12 cellular contexts compared by ENCODE assay signal in the genomic region with DNA sequence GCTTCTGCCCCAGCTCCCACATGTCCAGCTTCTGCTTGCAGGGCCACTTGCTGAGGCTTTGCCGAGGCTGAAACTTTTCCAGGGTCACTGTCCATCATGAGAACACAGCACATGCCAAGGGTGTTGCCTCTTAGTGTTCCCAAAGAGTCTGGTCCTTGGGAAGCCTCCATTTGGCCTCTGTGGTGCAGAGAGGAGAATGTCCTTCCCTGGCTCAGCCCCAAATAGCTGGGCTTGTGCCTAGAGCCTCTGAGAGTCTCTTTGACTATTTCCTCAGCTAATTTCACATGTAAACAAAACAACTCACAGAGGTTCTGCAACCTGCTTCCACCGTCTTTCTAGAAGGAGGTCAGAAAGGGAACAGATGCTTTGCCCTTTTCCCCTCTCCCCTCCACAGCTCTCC. TPM values are rescaled to one million over a fixed set of nuclear protein-coding genes. Genes with fewer than 3 reads are reported as not detected.
DNase-seq lines count a peak whose midpoint lies in the region; ATAC-seq and TF ChIP-seq lines count a peak whose summit lies in the region.
"Had no signal": no experiment of that assay in that cellular context is flagged by ENCODE, and none has a peak within 500 bp of the region (broad histone marks: within the 10 kb centered on the region; RNA-seq: fewer than 3 reads in every experiment).

No MANE protein-coding gene starts in this region.

- peak overlapping the region; percentile 97 for H4K91ac ChIP-seq in IMR-90 (ENCODE audit: insufficient read depth, low read depth, low read length)

- H3K9ac ChIP-seq in IMR-90 (ENCODE audit: low read depth, low read length) = peak overlapping the region; percentile 21
- H3K9ac ChIP-seq in duodenal mucosa (ENCODE audit: low read depth in 1 of 2, low read length in 2 of 2) = no peak overlapping the region

- H3K79me2 ChIP-seq in PC-9 (ENCODE audit: low read depth) = no peaks in the 10 kb centered on the region

- H2AFZ ChIP-seq in IMR-90 (replicated peaks; ENCODE audit: low read length, poor library complexity) = peak overlapping the region; percentile 48
- H2AFZ ChIP-seq in PC-9 = no peak overlapping the region

- dilution Hi-C loops in IMR-90 (cut with HindIII; ENCODE audit: low sequenced_read_pairs, unreplicated experiment) = no loop called here

- in situ Hi-C loops in IMR-90 (cut with MboI; ENCODE audit: low sequenced_read_pairs) = no loop called here

- peak overlapping the region; percentile 97 for H2BK20ac ChIP-seq in IMR-90 (ENCODE audit: low read depth, low read length)

- WGBS in IMR-90 (ENCODE audit: extremely low coverage in 2 of 2, insufficient read length in 1 of 2), 2 experiments = no CpG with 5 or more reads among the region's 2 CpGs
- 43 to 47% methylated on average over 2 of the region's 2 CpGs for WGBS in lung, 2 donors

- H3K56ac ChIP-seq in IMR-90 (ENCODE audit: extremely low read depth, insufficient read depth, low read length) = peak overlapping the region; percentile 69

- peak overlapping the region; percentile 94 for H2BK5ac ChIP-seq in IMR-90 (ENCODE audit: low read depth, low read length, poor library complexity, severe bottlenecking)

- H3K14ac ChIP-seq in IMR-90 (replicated peaks; ENCODE audit: low read depth, low read length) = peak overlapping the region; percentile 97

- H3K36me3 ChIP-seq in IMR-90 (ENCODE audit: control insufficient read depth, insufficient read depth, low read length) (no peaks in the 10 kb centered on the region), duodenal mucosa (ENCODE audit: control insufficient read depth in 1 of 2, insufficient read depth in 2 of 2, low read length in 2 of 2) (no peaks in the 10 kb centered on the region), lung (ENCODE audit: control insufficient read depth in 2 of 2, insufficient read depth in 2 of 2, low read length in 2 of 2) (no peaks in the 10 kb centered on the region), PC-9 (ENCODE audit: low read depth) (no peaks in the 10 kb centered on the region)

- H3K4ac ChIP-seq in IMR-90 (ENCODE audit: low read depth, low read length) = peak overlapping the region; percentile 99

- TF ChIP-seq POLR2A in IMR-90 (IDR thresholded peaks at IDR 0.05; ENCODE audit: low read depth, low read length) = no peak

- peak overlapping the region; percentile 87 for H2BK120ac ChIP-seq in IMR-90 (ENCODE audit: low read depth, low read length)

- intact Hi-C loops in IMR-90 (cut with micrococcal nuclease) (no loop called here), PC-9 (cut with micrococcal nuclease; ENCODE audit: unreplicated experiment) (no loop called here)

- peak overlapping the region; percentile 84 for H3K27ac ChIP-seq in IMR-90 (ENCODE audit: insufficient read depth, low read length)
- peak overlapping the region; percentile 2 for H3K27ac ChIP-seq in duodenal mucosa (ENCODE audit: low read depth, low read length)
- H3K27ac ChIP-seq in lung (ENCODE audit: low read depth in 1 of 2, low read length in 1 of 2) = peak overlapping the region; percentile 6 to 31
- H3K27ac ChIP-seq in substantia nigra (ENCODE audit: low read depth, low read length, poor library complexity, severe bottlenecking) = no peak overlapping the region
- H3K27ac ChIP-seq in PC-9 = no peak overlapping the region

- peak overlapping the region; percentile 75 for H2AK9ac ChIP-seq in IMR-90 (replicated peaks; ENCODE audit: low read depth, low read length, poor library complexity)

- no peak overlapping the region for H3K4me3 ChIP-seq in IMR-90 (ENCODE audit: insufficient read depth, low read depth, low read length)
- H3K4me3 ChIP-seq in duodenal mucosa (ENCODE audit: low read depth in 1 of 2, low read length in 2 of 2) = no peak overlapping the region
- no peak overlapping the region for H3K4me3 ChIP-seq in lung
- no peak overlapping the region for H3K4me3 ChIP-seq in PC-9
- H3K4me3 ChIP-seq: GM12878 had no signal

- peaks cover 12 to 41% of the 10 kb centered on the region in 2 experiments; a peak in 3 of 4 replicates for H3K79me1 ChIP-seq in IMR-90 (ENCODE audit: low read depth in 1 of 2, low read length in 2 of 2)

- TSS peak; percentile 57 for BruUV-seq in IMR-90 (replicated peaks; lab: Mats Ljungman, UMichigan)
- BruUV-seq in PC-9 (replicated peaks; lab: Mats Ljungman, UMichigan) = no TSS peak

- H4K5ac ChIP-seq in IMR-90 (ENCODE audit: low read depth, low read length) = peak overlapping the region; percentile 57

- H3K4me1 ChIP-seq in IMR-90 (ENCODE audit: control insufficient read depth, insufficient read depth, low read length) (peaks cover 28% of the 10 kb centered on the region), duodenal mucosa (ENCODE audit: control insufficient read depth in 1 of 2, insufficient read depth in 2 of 2, low read length in 2 of 2) (no peaks in the 10 kb centered on the region), lung (ENCODE audit: control insufficient read depth in 2 of 2, insufficient read depth in 2 of 2, low read length in 2 of 2) (peaks cover 0 to 4% of the 10 kb centered on the region in 2 donors), PC-9 (replicated peaks; ENCODE audit: insufficient read depth) (peaks cover 3% of the 10 kb centered on the region)

- H3F3A ChIP-seq in PC-9 (ENCODE audit: insufficient read depth, low read depth) = no peaks in the 10 kb centered on the region

- no peak for TF ChIP-seq RAD21 in IMR-90 (IDR thresholded peaks at IDR 0.05; ENCODE audit: low read length)

- H3K4me2 ChIP-seq in IMR-90 (ENCODE audit: low read depth, low read length) = peak overlapping the region; percentile 46
- H3K4me2 ChIP-seq in PC-9 = no peak overlapping the region

- H2AK5ac ChIP-seq in IMR-90 (ENCODE audit: low read depth, low read length) = peak overlapping the region; percentile 96

- peak overlapping the region; percentile 77 to 93 for H4K8ac ChIP-seq in IMR-90 (ENCODE audit: low read depth in 2 of 2, low read length in 2 of 2)

- no peak for TF ChIP-seq CTCF in IMR-90 (conservative IDR thresholded peaks at IDR 0.05; ENCODE audit: low read depth, low read length)
- no peak for TF ChIP-seq CTCF in lung (IDR thresholded peaks at IDR 0.05; ENCODE audit: control extremely low read depth, extremely low read depth)
- no peak for TF ChIP-seq CTCF in PC-9 (conservative IDR thresholded peaks at IDR 0.05)

- CTCF ChIA-PET in IMR-90 (lab: Yijun Ruan, JAX) = interaction anchor here (0.6 to 0.7 kb wide), 2 partner anchors 17 to 21 kb away, joined by 3 read pairs; no protein-coding TSS in a partner anchor
- CTCF ChIA-PET in PC-9 (lab: Charles Lee) = no interaction called here

- POLR2A ChIA-PET in IMR-90 (lab: Charles Lee; ENCODE audit: unreplicated experiment) = no interaction called here
- POLR2A ChIA-PET in PC-9 (lab: Charles Lee; ENCODE audit: unreplicated experiment) = no interaction called here

- H3K9me3 ChIP-seq in IMR-90 (ENCODE audit: control insufficient read depth, insufficient read depth, low read length) (no peaks in the 10 kb centered on the region), duodenal mucosa (ENCODE audit: control insufficient read depth in 1 of 2, low read length in 2 of 2) (no peaks in the 10 kb centered on the region), lung (ENCODE audit: control insufficient read depth in 2 of 2, insufficient read depth in 1 of 2, low read length in 1 of 2) (peaks cover 0 to 4% of the 10 kb centered on the region in 2 donors), PC-9 (ENCODE audit: insufficient read depth, low read depth) (no peaks in the 10 kb centered on the region)

- H4K20me1 ChIP-seq in IMR-90 (ENCODE audit: insufficient read depth, low read length) (no peaks in the 10 kb centered on the region), PC-9 (ENCODE audit: insufficient read depth) (no peaks in the 10 kb centered on the region)

- H3K23ac ChIP-seq in IMR-90 (ENCODE audit: low read depth, low read length) = peak overlapping the region; percentile 73

- DNase-seq in IMR-90 (no peak), lung (ENCODE audit: low spot score) (peak; percentile 41), substantia nigra (lab: John Stamatoyannopoulos, UW) (peak in 37 of 49 donors; percentile 2 to 55 (median 12)), NCI-H146 (lab: John Stamatoyannopoulos, UW) (no peak), PC-9 (no peak)
- no peak for DNase-seq in effector CD4-positive, alpha-beta T cell
- DNase-seq in stimulated activated CD4-positive, alpha-beta T cell treated with anti-CD3 and anti-CD28 coated beads, Interleukin-1b, Interleukin-23, amount 100 ng/mL, for 48 hours = no peak
- DNase-seq: activated CD4-positive, alpha-beta T cell treated with anti-CD3 and anti-CD28 coated beads, Interleukin-2, amount 50 U/mL, for 48 hours; NCI-H1105; T-cell had no signal

- peaks cover 13% of the 10 kb centered on the region for H3K9me1 ChIP-seq in IMR-90 (ENCODE audit: insufficient read depth, low read length)

- peak overlapping the region; percentile 80 for H3K18ac ChIP-seq in IMR-90 (ENCODE audit: low read depth, low read length)

- H3K27me3 ChIP-seq in IMR-90 (ENCODE audit: control insufficient read depth, insufficient read depth, low read length) = no peaks in the 10 kb centered on the region
- H3K27me3 ChIP-seq in duodenal mucosa (ENCODE audit: control insufficient read depth in 1 of 2, insufficient read depth in 2 of 2, low read length in 2 of 2) = no peaks in the 10 kb centered on the region
- no peaks in the 10 kb centered on the region for H3K27me3 ChIP-seq in lung (ENCODE audit: control insufficient read depth, insufficient read depth)
- no peaks in the 10 kb centered on the region for H3K27me3 ChIP-seq in PC-9 (ENCODE audit: insufficient read depth, low read depth)

- H3K9me2 ChIP-seq in PC-9 (ENCODE audit: insufficient read depth) = peaks cover 7% of the 10 kb centered on the region; the same call in 1 of the 2 replicates

- H2BK15ac ChIP-seq in IMR-90 (ENCODE audit: low read depth, low read length) = peak overlapping the region; percentile 66

- ATAC-seq in IMR-90 (ENCODE audit: low read depth) (peak; percentile 12), lung (ENCODE audit: insufficient read depth, low FRiP score) (no peak)
- ATAC-seq: GM12878, T-cell had no signal

TF ChIP-seq in IMR-90, 13 proteins besides CTCF, POLR2A, EP300 and RAD21:
- no peak for TF ChIP-seq RFX5 (IDR thresholded peaks at IDR 0.05; ENCODE audit: low read depth, low read length)
- TF ChIP-seq MAZ (IDR thresholded peaks at IDR 0.05; ENCODE audit: borderline replicate concordance, low read depth, low read length) = no peak
- TF ChIP-seq MAFK (IDR thresholded peaks at IDR 0.05; ENCODE audit: low read depth, low read length) = no peak

RNA-seq across cellular contexts. Expression of a gene that starts 40.4 kb away (rescaled TPM):
- total RNA-seq in IMR-90 (2012; rRNA removed) (13.3 and 28.9 TPM in 2 replicates), lung (10 to 100 TPM in 1 of 2 donors, 1 to 10 TPM in 1; 9.2 to 26.7 TPM), PC-9 (2021) (9.3 and 13.8 TPM in 2 replicates)
- polyA plus RNA-seq in IMR-90 (2012; rRNA removed) (7.8 and 10.8 TPM in 2 replicates), lung (1 to 10 TPM; 4.2 to 4.7 TPM)
- polyA plus RNA-seq in IMR-90 (2012; cell fraction: cytosol; rRNA removed) = 1.8 and 2.0 TPM in 2 replicates
- 0.72 and 6.9 TPM in 2 replicates for polyA plus RNA-seq in IMR-90 (2012; cell fraction: nucleus; rRNA removed; ENCODE audit: low replicate concordance)

RNA-seq across cellular contexts. Expression of a gene that starts 54.9 kb away (rescaled TPM):
- 37.5 and 50.5 TPM in 2 replicates for total RNA-seq in IMR-90 (2012; rRNA removed)
- polyA plus RNA-seq in IMR-90 (2012; rRNA removed) = 7.7 and 11.8 TPM in 2 replicates
- 2.1 and 3.4 TPM in 2 replicates for polyA plus RNA-seq in IMR-90 (2012; cell fraction: cytosol; rRNA removed)
- polyA plus RNA-seq in IMR-90 (2012; cell fraction: nucleus; rRNA removed; ENCODE audit: low replicate concordance) = 0.87 and 7.2 TPM in 2 replicates
- total RNA-seq in lung = 10 to 100 TPM in 1 of 2 donors, 1 to 10 TPM in 1; 8.6 to 21.8 TPM
- polyA plus RNA-seq in lung = 1 to 10 TPM; 4.0 to 4.6 TPM
- total RNA-seq in PC-9 (2021) = 26.5 and 33.3 TPM in 2 replicates

Comparison
In these comparisons a context has a peak if more than half of its experiments do, and no peak if none do; other contexts are left out.
1. DNase-seq: peak in lung (single experiment) and substantia nigra (37 of 49); none in IMR-90 (single experiment), NCI-H146 (single experiment), effector CD4-positive, alpha-beta T cell (single experiment), stimulated activated CD4-positive, alpha-beta T cell treated with anti-CD3 and anti-CD28 coated beads, Interleukin-1b, Interleukin-23, amount 100 ng/mL, for 48 hours (single experiment) and PC-9 (0 of 2).
2. H3K27ac ChIP-seq: peak in IMR-90 (single experiment), duodenal mucosa (single experiment) and lung (2 of 2); none in substantia nigra (single experiment) and PC-9 (single experiment).